Comparison of ENCODE assay signal across 1 cellular context in genomic region chr9:120386390-120387131, GRCh38.
TF ChIP-seq lines count a peak whose summit lies in the region.

No MANE protein-coding gene starts in this region.

TF ChIP-seq in HepG2, 621 proteins besides CTCF, POLR2A, EP300 and RAD21 (continued from another document and continues in another):
- no peak for TF ChIP-seq PCBP2 (optimal IDR thresholded peaks at IDR 0.05; ENCODE audit: low read depth, low read length, poor library complexity, severe bottlenecking)
- peak; percentile 67 for TF ChIP-seq FOXP4 (CRISPR knock-in tag; IDR thresholded peaks at IDR 0.05)
- peak; percentile 40; the same call in 1 of the 2 replicates for TF ChIP-seq SOX13 (IDR thresholded peaks at IDR 0.05)
- peak in 1 of 2 experiments; percentile 90; a peak in 2 of 4 replicates for TF ChIP-seq SOX13 (CRISPR knock-in tag; conservative IDR thresholded peaks at IDR 0.05 in 1 of 2, IDR thresholded peaks at IDR 0.05 in 1 of 2)
- no peak for TF ChIP-seq HOXD1 (CRISPR knock-in tag; IDR thresholded peaks at IDR 0.05)
- no peak for TF ChIP-seq USF2 (IDR thresholded peaks at IDR 0.05; ENCODE audit: low read depth, low read length)
- TF ChIP-seq USF2 (CRISPR knock-in tag; IDR thresholded peaks at IDR 0.05; ENCODE audit: borderline replicate concordance): no peak
- TF ChIP-seq NR0B2 (CRISPR knock-in tag; IDR thresholded peaks at IDR 0.05): no peak
- no peak for TF ChIP-seq FOSL1 (CRISPR knock-in tag; IDR thresholded peaks at IDR 0.05; ENCODE audit: borderline replicate concordance)
- TF ChIP-seq ZNF234 (CRISPR knock-in tag; conservative IDR thresholded peaks at IDR 0.05): no peak
- peak; percentile 67; the same call in 1 of the 2 replicates for TF ChIP-seq ZBTB38 (CRISPR knock-in tag; IDR thresholded peaks at IDR 0.05)
- peak; percentile 90 for TF ChIP-seq SOX5 (CRISPR knock-in tag; IDR thresholded peaks at IDR 0.05; ENCODE audit: borderline replicate concordance)
- no peak for TF ChIP-seq TIGD3 (CRISPR knock-in tag; IDR thresholded peaks at IDR 0.05; ENCODE audit: borderline replicate concordance)
- no peak for TF ChIP-seq PCBP1 (IDR thresholded peaks at IDR 0.05; ENCODE audit: borderline replicate concordance, low read depth, low read length)
- TF ChIP-seq BORCS8-MEF2B (CRISPR knock-in tag; IDR thresholded peaks at IDR 0.05): no peak
- TF ChIP-seq EHMT2 (IDR thresholded peaks at IDR 0.05; ENCODE audit: borderline replicate concordance, low read depth, low read length): peak; percentile 8; the same call in 1 of the 2 replicates
- no peak for TF ChIP-seq GABPA (IDR thresholded peaks at IDR 0.05; ENCODE audit: low read depth, low read length)
- TF ChIP-seq GABPA (CRISPR knock-in tag; IDR thresholded peaks at IDR 0.05; ENCODE audit: low read depth): no peak
- peak; percentile 62; the same call in 1 of the 2 replicates for TF ChIP-seq NCOR1 (IDR thresholded peaks at IDR 0.05; ENCODE audit: borderline replicate concordance, low read length)
- TF ChIP-seq ZBTB7B (CRISPR knock-in tag; IDR thresholded peaks at IDR 0.05): no peak
- no peak for TF ChIP-seq ZC3H13 (CRISPR knock-in tag; IDR thresholded peaks at IDR 0.05)
- TF ChIP-seq NR2C2 (CRISPR knock-in tag; IDR thresholded peaks at IDR 0.05; ENCODE audit: borderline replicate concordance): peak; percentile 35; the same call in 1 of the 2 replicates
- TF ChIP-seq PAXIP1 (CRISPR knock-in tag; conservative IDR thresholded peaks at IDR 0.05): peak; percentile 80
- no peak for TF ChIP-seq ATAD3A (CRISPR knock-in tag; IDR thresholded peaks at IDR 0.05)
- TF ChIP-seq FOXM1 (CRISPR knock-in tag; IDR thresholded peaks at IDR 0.05): no peak
- peak; percentile 14; the same call in 1 of the 2 replicates for TF ChIP-seq ZSCAN21 (CRISPR knock-in tag; IDR thresholded peaks at IDR 0.05; ENCODE audit: borderline replicate concordance)
- peak; percentile 34; the same call in 1 of the 2 replicates for TF ChIP-seq ZNF362 (CRISPR knock-in tag; IDR thresholded peaks at IDR 0.05; ENCODE audit: borderline replicate concordance)
- TF ChIP-seq ZNF501 (CRISPR knock-in tag; IDR thresholded peaks at IDR 0.05): no peak
- no peak for TF ChIP-seq ZNF451 (CRISPR knock-in tag; IDR thresholded peaks at IDR 0.05)
- TF ChIP-seq DNMT1 (CRISPR knock-in tag; IDR thresholded peaks at IDR 0.05): no peak
- no peak for TF ChIP-seq CHCHD3 (CRISPR knock-in tag; IDR thresholded peaks at IDR 0.05)
- TF ChIP-seq GATAD2A (CRISPR knock-in tag; IDR thresholded peaks at IDR 0.05): peak; percentile 51
- TF ChIP-seq DZIP1 (CRISPR knock-in tag; IDR thresholded peaks at IDR 0.05): no peak
- 0 out of 2 replicates have a peak, but pooled peaks have one; percentile 19 for TF ChIP-seq NFATC3 (CRISPR knock-in tag; IDR thresholded peaks at IDR 0.05)
- peak; percentile 12; the same call in 1 of the 2 replicates for TF ChIP-seq SP5 (CRISPR knock-in tag; IDR thresholded peaks at IDR 0.05; ENCODE audit: borderline replicate concordance, low read depth)
- TF ChIP-seq ZNF577 (CRISPR knock-in tag; IDR thresholded peaks at IDR 0.05; ENCODE audit: borderline replicate concordance, low read depth): no peak
- peak; percentile 59 for TF ChIP-seq HNF4A (CRISPR knock-in tag; IDR thresholded peaks at IDR 0.05)
- TF ChIP-seq HDAC1 (CRISPR knock-in tag; IDR thresholded peaks at IDR 0.05): no peak
- TF ChIP-seq MTA1 (CRISPR knock-in tag; IDR thresholded peaks at IDR 0.05; ENCODE audit: borderline replicate concordance): peak; percentile 81; the same call in 1 of the 2 replicates
- TF ChIP-seq PHF5A (CRISPR knock-in tag; IDR thresholded peaks at IDR 0.05; ENCODE audit: low read depth, unreplicated experiment): peak; percentile 25
- TF ChIP-seq ZNF788 (CRISPR knock-in tag; IDR thresholded peaks at IDR 0.05; ENCODE audit: borderline replicate concordance): no peak; the same call in 1 of the 2 replicates
- TF ChIP-seq BCL3 (CRISPR knock-in tag; IDR thresholded peaks at IDR 0.05): no peak
- TF ChIP-seq ZNF549 (CRISPR knock-in tag; IDR thresholded peaks at IDR 0.05): no peak
- no peak for TF ChIP-seq ZNF207 (IDR thresholded peaks at IDR 0.05; ENCODE audit: borderline replicate concordance)
- no peak for TF ChIP-seq TRIM24 (CRISPR knock-in tag; IDR thresholded peaks at IDR 0.05)
- TF ChIP-seq ZNF333 (CRISPR knock-in tag; IDR thresholded peaks at IDR 0.05; ENCODE audit: borderline replicate concordance): no peak
- no peak for TF ChIP-seq GZF1 (CRISPR knock-in tag; IDR thresholded peaks at IDR 0.05)
- TF ChIP-seq ZNF768 (CRISPR knock-in tag; IDR thresholded peaks at IDR 0.05): 0 out of 2 replicates have a peak, but pooled peaks have one; percentile 11
- no peak for TF ChIP-seq TEF (CRISPR knock-in tag; IDR thresholded peaks at IDR 0.05)
- 0 out of 2 replicates have a peak, but pooled peaks have one; percentile 50 for TF ChIP-seq ZNF274 (CRISPR knock-in tag; IDR thresholded peaks at IDR 0.05)
- TF ChIP-seq PHF8 (CRISPR knock-in tag; IDR thresholded peaks at IDR 0.05): 0 out of 2 replicates have a peak, but pooled peaks have one; percentile 22
